ENCODE assay signal across 12 cellular contexts in the genomic region with DNA sequence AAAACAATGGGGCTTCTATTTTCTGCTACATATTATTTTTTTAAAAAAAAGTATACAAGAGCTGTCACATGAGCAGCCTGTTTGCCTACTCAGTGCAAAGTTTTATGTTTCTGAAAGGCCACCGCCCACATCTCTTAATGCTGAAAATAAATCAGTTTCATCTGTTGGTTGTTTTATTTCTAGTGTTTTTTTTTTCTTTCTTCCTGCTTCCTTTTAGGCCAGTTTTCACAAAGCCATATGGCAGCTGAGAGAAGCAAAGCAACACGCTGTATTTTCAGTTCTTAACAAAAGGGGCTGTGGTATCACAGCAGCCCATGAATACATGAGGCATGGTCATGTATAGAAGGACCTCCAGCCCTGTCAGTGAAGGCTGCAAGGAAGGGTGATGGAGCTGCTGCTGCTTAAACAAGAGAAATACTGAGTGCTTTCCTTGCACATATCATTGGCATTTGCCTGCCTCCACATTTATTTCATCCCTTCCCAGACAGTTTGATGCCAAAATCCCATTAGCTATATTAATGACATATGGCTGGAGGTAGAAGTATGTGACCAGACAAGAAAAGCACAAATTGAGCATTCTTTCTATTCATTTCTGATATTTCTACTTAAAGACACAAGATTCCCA.
DNase-seq lines count a peak whose midpoint lies in the region; ATAC-seq and TF ChIP-seq lines count a peak whose summit lies in the region.
"Had no signal": no experiment of that assay in that cellular context is flagged by ENCODE, and none has a peak within 500 bp of the region (broad histone marks: within the 10 kb centered on the region; RNA-seq: fewer than 3 reads in every experiment).

No MANE protein-coding gene starts in this region.

- H3K4me1 ChIP-seq in SJCRH30, result peaks cover 30% of the 10 kb centered on the region
- H3K4me1 ChIP-seq in smooth muscle cell (ENCODE audit: low read depth), result peaks cover 11% of the 10 kb centered on the region
- H3K4me1 ChIP-seq in ovary (ENCODE audit: insufficient read depth), result peaks cover 2% of the 10 kb centered on the region
- H3K4me1 ChIP-seq: esophagus squamous epithelium had no signal

- H3K9me3 ChIP-seq in SJCRH30 (replicated peaks), result no peaks in the 10 kb centered on the region
- H3K9me3 ChIP-seq in smooth muscle cell (replicated peaks; ENCODE audit: low read depth), result no peaks in the 10 kb centered on the region
- H3K9me3 ChIP-seq in ovary, result no peaks in the 10 kb centered on the region
- H3K9me3 ChIP-seq: esophagus squamous epithelium had no signal

- TF ChIP-seq POLR2A in ovary (IDR thresholded peaks at IDR 0.05), result no peak

- H3K9ac ChIP-seq in smooth muscle cell (ENCODE audit: low read depth), result no peak overlapping the region

- 73% methylated on average over 2 of the region's 2 CpGs for WGBS in smooth muscle cell (ENCODE audit: low lambda C conversion rate)
- 10 to 25% (median 23%) methylated on average over 2 of the region's 2 CpGs for WGBS in ovary, 3 donors

- peak overlapping the region; percentile 52 for H3K4me2 ChIP-seq in smooth muscle cell

- ATAC-seq in HG03354 (IDR thresholded peaks at IDR 0.05; ENCODE audit: poor library complexity, severe bottlenecking, unreplicated experiment) (no peak), HG03432 (IDR thresholded peaks at IDR 0.05; ENCODE audit: unreplicated experiment) (no peak)

- no peaks in the 10 kb centered on the region for H4K20me1 ChIP-seq in smooth muscle cell (ENCODE audit: low read depth)

- H3K4me3 ChIP-seq in SJCRH30 (no peak overlapping the region), smooth muscle cell (no peak overlapping the region), ovary (no peak overlapping the region)
- H3K4me3 ChIP-seq: esophagus squamous epithelium had no signal

- no peak for TF ChIP-seq CTCF in smooth muscle cell (IDR thresholded peaks at IDR 0.05; ENCODE audit: borderline replicate concordance, insufficient read depth, poor library complexity, severe bottlenecking)
- no peak for TF ChIP-seq CTCF in ovary (IDR thresholded peaks at IDR 0.05)

- TF ChIP-seq EP300 in ovary (IDR thresholded peaks at IDR 0.05), result no peak

- no peaks in the 10 kb centered on the region for H3K79me2 ChIP-seq in smooth muscle cell (ENCODE audit: low read depth)

- H3K27ac ChIP-seq in SJCRH30 (peak overlapping the region; percentile 90), smooth muscle cell (ENCODE audit: low read depth) (peak overlapping the region; percentile 28), ovary (no peak overlapping the region)
- H3K27ac ChIP-seq: esophagus squamous epithelium had no signal

- H3F3A ChIP-seq in smooth muscle cell (ENCODE audit: low read depth), result peaks cover 14% of the 10 kb centered on the region

- H2AFZ ChIP-seq in smooth muscle cell (ENCODE audit: low read depth), result peak overlapping the region; percentile 76

- no peaks in the 10 kb centered on the region for H3K27me3 ChIP-seq in SJCRH30
- H3K27me3 ChIP-seq in smooth muscle cell (ENCODE audit: low read depth), result no peaks in the 10 kb centered on the region
- no peaks in the 10 kb centered on the region for H3K27me3 ChIP-seq in ovary
- H3K27me3 ChIP-seq: esophagus squamous epithelium had no signal

- H3K36me3 ChIP-seq in SJCRH30 (no peaks in the 10 kb centered on the region), smooth muscle cell (ENCODE audit: low read depth) (no peaks in the 10 kb centered on the region), ovary (no peaks in the 10 kb centered on the region)
- H3K36me3 ChIP-seq: esophagus squamous epithelium had no signal

- DNase-seq in EH (ENCODE audit: low read depth), result peak; percentile 79
- DNase-seq in SJCRH30, result peak; percentile 57 to 77
- DNase-seq in fibroblast of the conjunctiva (ENCODE audit: low read depth), result peak; percentile 78
- DNase-seq in smooth muscle cell (lab: John Stamatoyannopoulos, UW; ENCODE audit: unreplicated experiment), result no peak
- no peak for DNase-seq in T-helper 1 cell
- DNase-seq in ovary, result no peak
- DNase-seq: activated CD4-positive, alpha-beta T cell treated with anti-CD3 and anti-CD28 coated beads, Interleukin-2, amount 50 U/mL, for 48 hours; CD4-positive, CD25-positive, alpha-beta regulatory T cell; esophagus squamous epithelium; MV-4-11 had no signal

- intact Hi-C loops in ovary (cut with DNase I), result no loop called here

Comparison
In these comparisons a context has a peak if more than half of its experiments do, and no peak if none do; other contexts are left out.
1. DNase-seq: peak in EH (single experiment), SJCRH30 (2 of 2) and fibroblast of the conjunctiva (single experiment); none in smooth muscle cell (single experiment), T-helper 1 cell (0 of 5) and ovary (0 of 5).
2. H3K27ac ChIP-seq: peak in SJCRH30 (single experiment) and smooth muscle cell (single experiment); none in ovary (0 of 2).